Comparison of ENCODE assay signal across 3 cellular contexts in the genomic region with DNA sequence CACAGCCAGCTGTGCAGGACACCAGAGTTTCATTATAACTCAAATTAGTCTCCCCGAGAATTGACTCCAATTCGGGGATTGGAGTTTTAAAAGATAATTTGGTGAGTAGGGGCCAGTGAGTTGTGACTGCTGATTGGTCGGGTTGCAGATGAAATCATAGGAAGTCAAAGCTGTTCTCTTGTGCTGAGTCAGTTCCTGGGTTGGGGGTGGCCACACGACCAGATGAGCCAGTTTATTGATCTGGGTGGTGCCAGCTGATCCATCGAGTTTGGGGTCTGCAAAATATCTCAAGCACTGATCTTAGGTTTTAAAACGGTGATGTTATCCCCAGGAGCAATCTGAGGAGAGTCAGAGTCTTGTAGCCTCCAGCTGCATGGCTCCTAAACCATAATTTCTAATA.
TF ChIP-seq lines count a peak whose summit lies in the region.

No MANE protein-coding gene starts in this region.

TF ChIP-seq in SK-N-SH, 30 proteins besides CTCF, POLR2A, EP300 and RAD21:
- TF ChIP-seq RCOR1 (IDR thresholded peaks at IDR 0.05; ENCODE audit: low read length): no peak
- no peak for TF ChIP-seq ZBTB33 (IDR thresholded peaks at IDR 0.05; ENCODE audit: borderline replicate concordance, low read depth)
- no peak for TF ChIP-seq SMC3 (IDR thresholded peaks at IDR 0.05; ENCODE audit: low read depth, low read length)
- TF ChIP-seq NFIC (IDR thresholded peaks at IDR 0.05; ENCODE audit: borderline replicate concordance): no peak
- TF ChIP-seq GATA2 (CRISPR knock-in tag; IDR thresholded peaks at IDR 0.05): no peak
- TF ChIP-seq FOXJ3 (CRISPR knock-in tag; IDR thresholded peaks at IDR 0.05): no peak
- TF ChIP-seq YY1 (IDR thresholded peaks at IDR 0.05; ENCODE audit: low read depth): no peak
- no peak for TF ChIP-seq PBX3 (IDR thresholded peaks at IDR 0.05)
- no peak for TF ChIP-seq SIN3A (IDR thresholded peaks at IDR 0.05; ENCODE audit: borderline replicate concordance, low read depth, low read length)
- no peak for TF ChIP-seq FOSL2 (IDR thresholded peaks at IDR 0.05; ENCODE audit: borderline replicate concordance, low read depth)

TF ChIP-seq in SK-N-SH treated with all-trans-retinoic acid at 6 μM for 48 hours, 23 proteins besides CTCF, POLR2A, EP300 and RAD21:
- no peak for TF ChIP-seq ZNF70 (CRISPR knock-in tag; IDR thresholded peaks at IDR 0.05)
- TF ChIP-seq ZNF8 (CRISPR knock-in tag; IDR thresholded peaks at IDR 0.05): no peak
- no peak for TF ChIP-seq ESRRG (CRISPR knock-in tag; IDR thresholded peaks at IDR 0.05)
- no peak for TF ChIP-seq ZC3H10 (CRISPR knock-in tag; IDR thresholded peaks at IDR 0.05)
- TF ChIP-seq ZFP3 (CRISPR knock-in tag; IDR thresholded peaks at IDR 0.05): no peak
- TF ChIP-seq SNAI2 (CRISPR knock-in tag; IDR thresholded peaks at IDR 0.05): no peak
- no peak for TF ChIP-seq ISL1 (CRISPR knock-in tag; IDR thresholded peaks at IDR 0.05)
- no peak for TF ChIP-seq TOX (CRISPR knock-in tag; IDR thresholded peaks at IDR 0.05; ENCODE audit: borderline replicate concordance)
- TF ChIP-seq CREB5 (CRISPR knock-in tag; IDR thresholded peaks at IDR 0.05; ENCODE audit: low read depth): no peak

TF ChIP-seq in HCT116, 20 proteins besides CTCF, POLR2A, EP300 and RAD21:
- no peak for TF ChIP-seq ZNF274 (IDR thresholded peaks at IDR 0.05; ENCODE audit: low read depth, low read length)
